16 cellular contexts compared by ENCODE assay signal in the genomic region with DNA sequence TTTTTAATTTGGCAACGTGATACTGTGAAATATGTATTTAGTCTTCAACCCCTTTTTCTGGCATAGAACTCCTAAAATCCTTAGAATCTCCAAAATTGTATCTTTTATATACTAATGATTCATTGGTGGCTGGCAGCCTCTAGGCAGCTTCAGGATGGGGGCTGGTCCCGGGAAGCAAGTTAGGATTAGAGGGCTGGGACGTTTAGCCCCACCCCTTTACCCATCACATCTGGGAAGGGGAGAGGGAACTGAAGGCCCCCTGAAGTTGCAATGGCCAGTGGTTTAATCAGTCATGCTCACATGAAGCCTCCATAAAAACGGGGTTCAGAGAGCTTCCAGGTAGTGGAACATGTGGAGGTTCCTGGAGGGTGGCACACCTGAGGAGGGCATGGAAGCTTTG. TPM values are rescaled to one million over a fixed set of nuclear protein-coding genes. Genes with fewer than 3 reads are reported as not detected.
"Had no signal": no experiment of that assay in that cellular context is flagged by ENCODE, and none has a peak within 500 bp of the region (broad histone marks: within the 10 kb centered on the region; RNA-seq: fewer than 3 reads in every experiment).

No MANE protein-coding gene starts in this region.

- H3K36me3 Mint-ChIP-seq: memory B cell had no signal

- H3K9me3 ChIP-seq: ascending aorta, heart left ventricle, ovary had no signal

- DNase-seq: activated CD4-positive, alpha-beta T cell treated with anti-CD3 and anti-CD28 coated beads for 48 hours; activated CD8-positive, alpha-beta T cell treated with anti-CD3 and anti-CD28 coated beads, Interleukin-2, amount 10 ng/mL, durations not matched to agents 7 days and 5 days; dorsolateral prefrontal cortex; foreskin keratinocyte; heart left ventricle; left colon; nephron progenitor cell; ovary; stimulated activated CD4-positive, alpha-beta T cell treated with anti-CD3 and anti-CD28 coated beads, Interleukin-4, amount 100 ng/mL, for 1 hour; stimulated activated CD8-positive, alpha-beta memory T cell treated with anti-CD3 and anti-CD28 coated beads, Interleukin-4, amount 100 ng/mL, for 48 hours had no signal

- ATAC-seq: activated CD8-positive, alpha-beta T cell treated with anti-CD3 and anti-CD28 coated beads, Interleukin-2, amount 10 ng/mL, durations not matched to agents 7 days and 5 days; foreskin keratinocyte; heart left ventricle; left colon had no signal

- H3K27me3 ChIP-seq: ascending aorta, dorsolateral prefrontal cortex, foreskin keratinocyte, heart left ventricle, ovary had no signal

- H3K27ac ChIP-seq: ascending aorta, dorsolateral prefrontal cortex, foreskin keratinocyte, heart left ventricle, ovary, VCaP had no signal

- H3K4me1 Mint-ChIP-seq: nephron progenitor cell had no signal

- H3K36me3 ChIP-seq: ascending aorta, ovary had no signal

- H3K4me3 ChIP-seq: ascending aorta, dorsolateral prefrontal cortex, heart left ventricle, ovary had no signal

- H3K9me3 Mint-ChIP-seq: activated T-helper 2 cell treated with anti-CD3 and anti-CD28 coated beads, Interferon-gamma antibody, Interleukin-2, Interleukin-4, amounts not matched to agents 10 μg/mL and 5 μg/mL and 100 μg/mL, durations not matched to agents 14 hours and 24 hours and 36 hours; memory B cell; nephron progenitor cell; stimulated activated naive CD8-positive, alpha-beta T cell treated with anti-CD3 and anti-CD28 coated beads, Interleukin-15, Interleukin-2, amounts not matched to agents 100 ng/mL and 50 ng/mL, for 24 hours had no signal

- H3K4me1 ChIP-seq: ascending aorta had no signal

- H3K27me3 Mint-ChIP-seq: memory B cell; stimulated activated naive CD8-positive, alpha-beta T cell treated with anti-CD3 and anti-CD28 coated beads, Interleukin-15, Interleukin-2, amounts not matched to agents 100 ng/mL and 50 ng/mL, for 24 hours had no signal

- H3K27ac Mint-ChIP-seq: activated CD8-positive, alpha-beta T cell treated with anti-CD3 and anti-CD28 coated beads, Interleukin-2, amount 10 ng/mL, durations not matched to agents 7 days and 5 days; activated T-helper 2 cell treated with anti-CD3 and anti-CD28 coated beads, Interferon-gamma antibody, Interleukin-2, Interleukin-4, amounts not matched to agents 10 μg/mL and 5 μg/mL and 100 μg/mL, durations not matched to agents 14 hours and 24 hours and 36 hours; memory B cell; nephron progenitor cell; stimulated activated naive CD8-positive, alpha-beta T cell treated with anti-CD3 and anti-CD28 coated beads, Interleukin-15, Interleukin-2, amounts not matched to agents 100 ng/mL and 50 ng/mL, for 24 hours had no signal

- H3K4me3 Mint-ChIP-seq: activated CD8-positive, alpha-beta T cell treated with anti-CD3 and anti-CD28 coated beads, Interleukin-2, amount 10 ng/mL, durations not matched to agents 7 days and 5 days; memory B cell; nephron progenitor cell; stimulated activated naive CD8-positive, alpha-beta T cell treated with anti-CD3 and anti-CD28 coated beads, Interleukin-15, Interleukin-2, amounts not matched to agents 100 ng/mL and 50 ng/mL, for 24 hours had no signal

RNA-seq across cellular contexts. Expression of a gene that starts 29.3 kb away (rescaled TPM):
- total RNA-seq: bronchial epithelial cell had no signal
